Comparison of ENCODE assay signal across 9 cellular contexts in genomic region chr3:27392950-27393679, GRCh38. TPM values are rescaled to one million over a fixed set of nuclear protein-coding genes. Genes with fewer than 3 reads are reported as not detected.
A peak's percentile ranks its signal among the peaks of the same experiment; 100 is the strongest.
DNase-seq lines count a peak whose midpoint lies in the region; ATAC-seq and TF ChIP-seq lines count a peak whose summit lies in the region.
"Had no signal": no experiment of that assay in that cellular context is flagged by ENCODE, and none has a peak within 500 bp of the region (broad histone marks: within the 10 kb centered on the region; RNA-seq: fewer than 3 reads in every experiment).

No MANE protein-coding gene starts in this region.

- intact Hi-C loops in spleen (cut with DNase I; ENCODE audit: low total_unique reads) (no loop called here), natural killer cell (cut with micrococcal nuclease) (no loop called here)

- H3K36me3 ChIP-seq in spleen, result peaks cover 0 to 85% (median 33%) of the 10 kb centered on the region in 6 donors

- ATAC-seq in GM18870 (IDR thresholded peaks at IDR 0.05; ENCODE audit: unreplicated experiment) (peak; percentile 81), GM21576 (IDR thresholded peaks at IDR 0.05; ENCODE audit: unreplicated experiment) (peak; percentile 76), HG03159 (IDR thresholded peaks at IDR 0.05; ENCODE audit: unreplicated experiment) (peak; percentile 86), memory B cell (ENCODE audit: low read depth) (no peak), natural killer cell (no peak)

- H3K9me3 Mint-ChIP-seq in memory B cell (no peaks in the 10 kb centered on the region), natural killer cell (no peaks in the 10 kb centered on the region)
- H3K9me3 Mint-ChIP-seq: CD8-positive, alpha-beta memory T cell had no signal

- WGBS in spleen, 5 donors, result 23 to 35% (median 30%) methylated on average over 3 of the region's 3 CpGs

- no peak overlapping the region for H3K4me3 ChIP-seq in spleen

- H3K27me3 Mint-ChIP-seq in memory B cell (no peaks in the 10 kb centered on the region), natural killer cell (ENCODE audit: low read depth in 2 of 2) (no peaks in the 10 kb centered on the region)
- H3K27me3 Mint-ChIP-seq: CD8-positive, alpha-beta memory T cell had no signal

- TF ChIP-seq CTCF in spleen (IDR thresholded peaks at IDR 0.05 in 8 of 11, conservative IDR thresholded peaks at IDR 0.05 in 3 of 11) (no peak), natural killer cell (IDR thresholded peaks at IDR 0.05) (no peak)

- no peaks in the 10 kb centered on the region for H3K4me1 Mint-ChIP-seq in memory B cell
- H3K4me1 Mint-ChIP-seq in natural killer cell, result no peaks in the 10 kb centered on the region

- H3K36me3 Mint-ChIP-seq in memory B cell (peaks cover 21% of the 10 kb centered on the region), natural killer cell (peaks cover 7% of the 10 kb centered on the region)

- no peak for DNase-seq in memory B cell (ENCODE audit: low spot score in 2 of 2)
- DNase-seq in GM19240 (ENCODE audit: insufficient read length, low spot score), result no peak
- DNase-seq in spleen, result no peak
- DNase-seq in natural killer cell, result no peak
- DNase-seq: CD8-positive, alpha-beta memory T cell; NCI-H2171 treated with DMSO at 0.1 percent for 48 hours had no signal

- no peak overlapping the region for H3K4me3 Mint-ChIP-seq in memory B cell
- no peak overlapping the region for H3K4me3 Mint-ChIP-seq in natural killer cell
- H3K4me3 Mint-ChIP-seq: CD8-positive, alpha-beta memory T cell had no signal

- peak overlapping the region; percentile 3 for H3K27ac Mint-ChIP-seq in memory B cell
- H3K27ac Mint-ChIP-seq in natural killer cell, result no peak overlapping the region

- H3K27ac ChIP-seq in spleen, result no peak overlapping the region

- no peaks in the 10 kb centered on the region for H3K4me1 ChIP-seq in spleen

- TF ChIP-seq POLR2A in spleen (IDR thresholded peaks at IDR 0.05), result no peak

- no peaks in the 10 kb centered on the region for H3K9me3 ChIP-seq in spleen

- H3K27me3 ChIP-seq in spleen (replicated peaks in 1 of 7), result no peaks in the 10 kb centered on the region

RNA-seq across cellular contexts. Expression of gene NEK10, which starts 23.9 kb away (rescaled TPM):
- total RNA-seq in spleen (1 to 10 TPM; 1.6 to 4.1 (median 1.9) TPM), natural killer cell (1 to 10 TPM in 1 of 3 donors, under 1 TPM in 2; 0.68 to 1.6 (median 0.80) TPM)
- under 1 TPM; 0.29 to 0.65 (median 0.56) TPM for polyA plus RNA-seq in spleen

Comparison
In these comparisons a context has a peak if more than half of its experiments do, and no peak if none do; other contexts are left out.
1. ATAC-seq: peak in GM18870 (single experiment), GM21576 (single experiment) and HG03159 (single experiment); none in memory B cell (single experiment) and natural killer cell (0 of 3).